In the genomic region with DNA sequence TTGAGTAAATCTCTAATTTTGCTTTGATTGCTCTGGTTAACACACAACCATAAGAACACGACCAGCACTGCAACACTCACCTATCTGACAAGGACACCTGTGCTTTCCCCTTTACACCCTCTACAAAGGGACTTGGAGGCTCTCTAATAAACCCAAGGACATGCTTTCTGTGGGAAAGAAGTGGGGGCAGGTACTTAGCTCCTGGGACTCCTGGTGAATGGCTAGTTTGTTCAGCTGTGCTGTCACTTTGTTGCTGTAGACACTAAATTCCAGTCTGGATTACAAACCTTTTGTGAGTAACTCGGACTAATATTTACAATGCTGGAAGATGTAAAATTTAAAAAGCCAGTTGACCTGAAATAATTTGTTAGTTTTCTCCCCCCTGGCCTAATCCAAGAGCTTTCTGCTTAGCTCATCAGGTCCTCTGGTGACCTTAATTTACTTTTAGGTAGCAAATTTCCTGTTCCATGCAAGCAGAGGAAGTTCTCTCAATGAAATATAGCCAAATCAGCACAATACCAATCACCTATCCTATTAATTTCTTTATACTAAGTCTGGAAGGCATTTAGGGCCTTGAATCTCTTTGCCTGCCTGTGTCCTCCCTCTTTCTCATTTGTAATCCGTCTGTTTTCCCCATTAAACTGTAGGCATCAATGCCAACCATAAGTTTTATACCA, we compare ENCODE assay signal across 17 cellular contexts.
DNase-seq lines count a peak whose midpoint lies in the region; ATAC-seq lines count a peak whose summit lies in the region.
"Had no signal": no experiment of that assay in that cellular context is flagged by ENCODE, and none has a peak within 500 bp of the region (broad histone marks: within the 10 kb centered on the region; RNA-seq: fewer than 3 reads in every experiment).

No MANE protein-coding gene starts in this region.

- H2BK120ac ChIP-seq in neuronal stem cell (ENCODE audit: low read depth, low read length): no peak overlapping the region

- H3K4me2 ChIP-seq in neuronal stem cell (ENCODE audit: insufficient read depth, low read length, poor library complexity, severe bottlenecking): no peak overlapping the region

- no peaks in the 10 kb centered on the region for H3K36me3 ChIP-seq in neuronal stem cell (replicated peaks in 1 of 2; ENCODE audit: control insufficient read depth in 2 of 2, insufficient read depth in 2 of 2, low read length in 2 of 2)
- H3K36me3 ChIP-seq: adrenal gland, esophagus muscularis mucosa, HAP-1 had no signal

- no peak overlapping the region for H3K4ac ChIP-seq in neuronal stem cell (ENCODE audit: low read length)

- H2BK5ac ChIP-seq in neuronal stem cell (ENCODE audit: low read length): no peak overlapping the region

- no peaks in the 10 kb centered on the region for H3K9me3 Mint-ChIP-seq in activated naive CD4-positive, alpha-beta T cell treated with anti-CD3 and anti-CD28 coated beads, Interleukin-2, amount 50 U/mL, for 24 hours
- H3K9me3 Mint-ChIP-seq in stimulated activated naive B cell treated with anti-CD40 and anti-IgM and Interleukin-4, amounts not matched to agents 10 μg/mL and 1 μg/mL and 100 μg/mL, for 72 hours: no peaks in the 10 kb centered on the region
- H3K9me3 Mint-ChIP-seq: IgD-negative memory B cell had no signal

- no peak overlapping the region for H3K27ac ChIP-seq in neuronal stem cell (replicated peaks; ENCODE audit: low read length)
- H3K27ac ChIP-seq: adrenal gland, C4-2B, esophagus muscularis mucosa had no signal

- H4K91ac ChIP-seq in neuronal stem cell (ENCODE audit: low read depth, low read length, poor library complexity): no peak overlapping the region

- H3K14ac ChIP-seq in neuronal stem cell (ENCODE audit: low read length): no peak overlapping the region

- no peaks in the 10 kb centered on the region for H3K79me1 ChIP-seq in neuronal stem cell (ENCODE audit: low read depth, low read length)

- no peak for ATAC-seq in HG02588 (IDR thresholded peaks at IDR 0.05; ENCODE audit: unreplicated experiment)
- ATAC-seq in stimulated activated naive B cell treated with anti-CD40 and anti-IgM and Interleukin-4, amounts not matched to agents 10 μg/mL and 1 μg/mL and 100 μg/mL, for 72 hours (replicated peaks): no peak
- ATAC-seq: activated CD8-positive, alpha-beta memory T cell treated with anti-CD3 and anti-CD28 coated beads, Interleukin-2, amount 10 ng/mL, durations not matched to agents 7 days and 5 days had no signal

- peak overlapping the region; percentile 5 for H2AFZ ChIP-seq in neuronal stem cell (ENCODE audit: low read length)

- no peak overlapping the region for H4K8ac ChIP-seq in neuronal stem cell (ENCODE audit: low read depth, low read length)

- peak overlapping the region; percentile 12 for H3K4me3 Mint-ChIP-seq in activated naive CD4-positive, alpha-beta T cell treated with anti-CD3 and anti-CD28 coated beads, Interleukin-2, amount 50 U/mL, for 24 hours
- no peak overlapping the region for H3K4me3 Mint-ChIP-seq in stimulated activated naive B cell treated with anti-CD40 and anti-IgM and Interleukin-4, amounts not matched to agents 10 μg/mL and 1 μg/mL and 100 μg/mL, for 72 hours
- H3K4me3 Mint-ChIP-seq: activated CD8-positive, alpha-beta memory T cell treated with anti-CD3 and anti-CD28 coated beads, Interleukin-2, amount 10 ng/mL, durations not matched to agents 7 days and 5 days; IgD-negative memory B cell had no signal

- WGBS in neuronal stem cell (ENCODE audit: extremely low coverage in 2 of 2, insufficient read length in 2 of 2, insufficient replicate concordance in 1 of 2), 2 donors: no CpG with 5 or more reads among the region's 3 CpGs

- no peaks in the 10 kb centered on the region for H3K9me3 ChIP-seq in neuronal stem cell (replicated peaks in 1 of 2; ENCODE audit: control insufficient read depth in 2 of 2, insufficient read depth in 1 of 2, low read depth in 1 of 2, low read length in 2 of 2)
- H3K9me3 ChIP-seq: adrenal gland, esophagus muscularis mucosa, HAP-1 had no signal

- no peak overlapping the region for H3K4me3 ChIP-seq in neuronal stem cell (ENCODE audit: low read length in 2 of 2)
- H3K4me3 ChIP-seq: adrenal gland, esophagus muscularis mucosa, HAP-1 had no signal

- H3K4me1 ChIP-seq in neuronal stem cell (ENCODE audit: control insufficient read depth in 2 of 2, insufficient read depth in 1 of 2, low read depth in 1 of 2, low read length in 2 of 2): peaks cover 6 to 7% of the 10 kb centered on the region in 2 donors
- H3K4me1 ChIP-seq: adrenal gland, HAP-1 had no signal

- no peak overlapping the region for H3K9ac ChIP-seq in neuronal stem cell (ENCODE audit: low read depth, low read length, poor library complexity)

- DNase-seq in activated naive CD4-positive, alpha-beta T cell treated with anti-CD3 and anti-CD28 coated beads, Interleukin-2, amount 50 U/mL, for 16 hours: no peak
- DNase-seq in NCI-H1092 treated with DMSO at 0.1 percent for 48 hours (lab: John Stamatoyannopoulos, UW) (peak; percentile 57), SHP77 treated with DMSO at 0.1 percent for 48 hours (lab: John Stamatoyannopoulos, UW) (peak; percentile 7), neuronal stem cell (ENCODE audit: low spot score) (no peak), superior temporal gyrus (ENCODE audit: extremely low spot score) (no peak)
- no peak for DNase-seq in stimulated activated naive B cell treated with anti-CD40 and anti-IgM and Interleukin-4, amounts not matched to agents 10 μg/mL and 1 μg/mL and 100 μg/mL, for 72 hours
- DNase-seq: ACHN; activated CD4-positive, alpha-beta T cell treated with anti-CD3 and anti-CD28 coated beads for 4 hours; activated CD8-positive, alpha-beta memory T cell treated with anti-CD3 and anti-CD28 coated beads, Interleukin-2, amount 10 ng/mL, durations not matched to agents 7 days and 5 days; adrenal gland; caudate nucleus had no signal

- no peaks in the 10 kb centered on the region for H3K27me3 Mint-ChIP-seq in activated naive CD4-positive, alpha-beta T cell treated with anti-CD3 and anti-CD28 coated beads, Interleukin-2, amount 50 U/mL, for 24 hours
- peaks cover under 1 to 3% of the 10 kb centered on the region in 2 donors for H3K27me3 Mint-ChIP-seq in stimulated activated naive B cell treated with anti-CD40 and anti-IgM and Interleukin-4, amounts not matched to agents 10 μg/mL and 1 μg/mL and 100 μg/mL, for 72 hours
- H3K27me3 Mint-ChIP-seq: activated CD8-positive, alpha-beta memory T cell treated with anti-CD3 and anti-CD28 coated beads, Interleukin-2, amount 10 ng/mL, durations not matched to agents 7 days and 5 days; IgD-negative memory B cell had no signal

- H3K36me3 Mint-ChIP-seq in activated naive CD4-positive, alpha-beta T cell treated with anti-CD3 and anti-CD28 coated beads, Interleukin-2, amount 50 U/mL, for 24 hours: no peaks in the 10 kb centered on the region
- H3K36me3 Mint-ChIP-seq in stimulated activated naive B cell treated with anti-CD40 and anti-IgM and Interleukin-4, amounts not matched to agents 10 μg/mL and 1 μg/mL and 100 μg/mL, for 72 hours: no peaks in the 10 kb centered on the region
- H3K36me3 Mint-ChIP-seq: activated CD8-positive, alpha-beta memory T cell treated with anti-CD3 and anti-CD28 coated beads, Interleukin-2, amount 10 ng/mL, durations not matched to agents 7 days and 5 days; IgD-negative memory B cell had no signal

- no peak overlapping the region for H2BK15ac ChIP-seq in neuronal stem cell (ENCODE audit: low read length)

- no peak overlapping the region for H3K23ac ChIP-seq in neuronal stem cell (ENCODE audit: low read depth, low read length, poor library complexity)

- peak overlapping the region; percentile 98 for H3K27ac Mint-ChIP-seq in activated naive CD4-positive, alpha-beta T cell treated with anti-CD3 and anti-CD28 coated beads, Interleukin-2, amount 50 U/mL, for 24 hours
- H3K27ac Mint-ChIP-seq in stimulated activated naive B cell treated with anti-CD40 and anti-IgM and Interleukin-4, amounts not matched to agents 10 μg/mL and 1 μg/mL and 100 μg/mL, for 72 hours: no peak overlapping the region
- H3K27ac Mint-ChIP-seq: activated CD8-positive, alpha-beta memory T cell treated with anti-CD3 and anti-CD28 coated beads, Interleukin-2, amount 10 ng/mL, durations not matched to agents 7 days and 5 days; IgD-negative memory B cell had no signal

- no peak overlapping the region for H3K18ac ChIP-seq in neuronal stem cell (ENCODE audit: low read length)

- no peak overlapping the region for H2BK12ac ChIP-seq in neuronal stem cell (ENCODE audit: low read length)

- no peaks in the 10 kb centered on the region for H3K27me3 ChIP-seq in neuronal stem cell (ENCODE audit: control insufficient read depth in 3 of 3, insufficient read depth in 3 of 3, low read depth in 1 of 3, low read length in 3 of 3)
- H3K27me3 ChIP-seq: adrenal gland, esophagus muscularis mucosa had no signal

- peaks cover 83% of the 10 kb centered on the region for H3K4me1 Mint-ChIP-seq in activated naive CD4-positive, alpha-beta T cell treated with anti-CD3 and anti-CD28 coated beads, Interleukin-2, amount 50 U/mL, for 24 hours
- H3K4me1 Mint-ChIP-seq in stimulated activated naive B cell treated with anti-CD40 and anti-IgM and Interleukin-4, amounts not matched to agents 10 μg/mL and 1 μg/mL and 100 μg/mL, for 72 hours: no peaks in the 10 kb centered on the region
- H3K4me1 Mint-ChIP-seq: IgD-negative memory B cell had no signal

- H2AK5ac ChIP-seq in neuronal stem cell (ENCODE audit: low read depth, low read length): no peak overlapping the region

Comparison
In these comparisons a context has a peak if more than half of its experiments do, and no peak if none do; other contexts are left out.
1. DNase-seq: peak in NCI-H1092 treated with DMSO at 0.1 percent for 48 hours (single experiment) and SHP77 treated with DMSO at 0.1 percent for 48 hours (single experiment); none in activated naive CD4-positive, alpha-beta T cell treated with anti-CD3 and anti-CD28 coated beads, Interleukin-2, amount 50 U/mL, for 16 hours (single experiment), neuronal stem cell (single experiment), superior temporal gyrus (single experiment) and stimulated activated naive B cell treated with anti-CD40 and anti-IgM and Interleukin-4, amounts not matched to agents 10 μg/mL and 1 μg/mL and 100 μg/mL, for 72 hours (single experiment).